In the genomic region with DNA sequence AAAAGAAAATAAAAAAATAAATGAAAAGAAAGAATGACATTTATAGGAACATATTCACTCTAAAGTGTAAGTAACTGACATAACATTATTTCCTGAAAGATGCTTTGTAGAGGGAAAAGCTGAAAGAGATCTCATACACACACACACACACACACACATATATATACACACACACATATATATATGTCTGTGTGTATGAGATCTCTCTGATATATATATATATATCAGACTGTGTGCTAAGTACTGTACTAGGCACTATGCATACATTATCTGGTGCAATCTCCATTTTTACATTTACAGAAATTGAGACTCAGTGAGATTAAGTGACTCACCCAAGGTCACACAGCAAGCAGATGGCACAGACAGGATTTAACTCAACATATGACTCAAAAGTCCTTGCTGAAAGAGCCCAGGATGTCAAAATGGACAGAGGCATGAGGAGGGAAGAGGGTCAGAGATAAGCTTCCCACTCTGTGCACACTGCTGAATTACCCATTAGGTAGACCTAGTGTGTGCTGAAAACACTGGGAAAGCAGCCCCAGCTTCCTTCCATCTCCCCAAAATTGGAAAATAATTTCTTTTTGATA, we compare ENCODE assay signal across 9 cellular contexts. TPM values are rescaled to one million over a fixed set of nuclear protein-coding genes. Genes with fewer than 3 reads are reported as not detected.
DNase-seq lines count a peak whose midpoint lies in the region; ATAC-seq and TF ChIP-seq lines count a peak whose summit lies in the region.
"Had no signal": no experiment of that assay in that cellular context is flagged by ENCODE, and none has a peak within 500 bp of the region (broad histone marks: within the 10 kb centered on the region; RNA-seq: fewer than 3 reads in every experiment).

No MANE protein-coding gene starts in this region.

- no peak overlapping the region for H3K27ac Mint-ChIP-seq in activated CD8-positive, alpha-beta T cell treated with anti-CD3 and anti-CD28 coated beads, Interleukin-2, amount 10 ng/mL, durations not matched to agents 7 days and 5 days

- POLR2A ChIA-PET in activated CD8-positive, alpha-beta T cell treated with anti-CD3 and anti-CD28 coated beads, Interleukin-2, amount 10 ng/mL, durations not matched to agents 7 days and 5 days (lab: Charles Lee): interaction anchor here (0.9 to 1.6 kb wide), 5 partner anchors 8 to 33 kb away, joined by 3 to 5 read pairs (median 3); no protein-coding TSS in a partner anchor

- no peaks in the 10 kb centered on the region for H3K27me3 ChIP-seq in foreskin keratinocyte
- no peaks in the 10 kb centered on the region for H3K27me3 ChIP-seq in thoracic aorta (replicated peaks; ENCODE audit: insufficient read depth)

- DNase-seq in activated CD4-positive, CD25-positive, alpha-beta regulatory T cell (lab: John Stamatoyannopoulos, UW): no peak
- DNase-seq in activated CD8-positive, alpha-beta T cell treated with anti-CD3 and anti-CD28 coated beads, Interleukin-2, amount 10 ng/mL, durations not matched to agents 7 days and 5 days: peak; percentile 18
- peak; percentile 55 to 78 for DNase-seq in foreskin keratinocyte
- DNase-seq in thoracic aorta (ENCODE audit: low spot score): no peak
- no peak for DNase-seq in central memory CD4-positive, alpha-beta T cell
- DNase-seq: NCI-H1105 treated with DMSO at 0.1 percent for 48 hours had no signal

- H3K9me3 Mint-ChIP-seq in activated CD8-positive, alpha-beta T cell treated with anti-CD3 and anti-CD28 coated beads, Interleukin-2, amount 10 ng/mL, durations not matched to agents 7 days and 5 days (ENCODE audit: insufficient read depth): no peaks in the 10 kb centered on the region

- peaks cover 27% of the 10 kb centered on the region for H3K4me1 ChIP-seq in foreskin keratinocyte
- peaks cover 16 to 28% of the 10 kb centered on the region in 2 donors for H3K4me1 ChIP-seq in thoracic aorta (ENCODE audit: control insufficient read depth in 1 of 2, low read depth in 2 of 2)

- H3K36me3 ChIP-seq in thoracic aorta: no peaks in the 10 kb centered on the region

- peak; percentile 69 to 87 for ATAC-seq in activated CD4-positive, CD25-positive, alpha-beta regulatory T cell treated with anti-CD3 and anti-CD28 coated beads, Interleukin-2, amount 50 U/mL, for 24 hours
- ATAC-seq in activated CD8-positive, alpha-beta T cell treated with anti-CD3 and anti-CD28 coated beads, Interleukin-2, amount 10 ng/mL, durations not matched to agents 7 days and 5 days: peak; percentile 31
- ATAC-seq in foreskin keratinocyte (peak; percentile 48), thoracic aorta (ENCODE audit: insufficient number of reproducible peaks, low FRiP score, low read depth) (no peak), HG03520 (IDR thresholded peaks at IDR 0.05; ENCODE audit: unreplicated experiment) (no peak), HG02763 (IDR thresholded peaks at IDR 0.05; ENCODE audit: unreplicated experiment) (no peak)

- H3K27me3 Mint-ChIP-seq in activated CD8-positive, alpha-beta T cell treated with anti-CD3 and anti-CD28 coated beads, Interleukin-2, amount 10 ng/mL, durations not matched to agents 7 days and 5 days (ENCODE audit: low read depth): no peaks in the 10 kb centered on the region

- H3K4me3 ChIP-seq in thoracic aorta: no peak overlapping the region

- H3K27ac ChIP-seq in foreskin keratinocyte (peak overlapping the region; percentile 98), thoracic aorta (peak overlapping the region; percentile 78 to 87)

- TF ChIP-seq CTCF in foreskin keratinocyte (conservative IDR thresholded peaks at IDR 0.05) (no peak), thoracic aorta (IDR thresholded peaks at IDR 0.05) (no peak)

- no peaks in the 10 kb centered on the region for H3K36me3 Mint-ChIP-seq in activated CD8-positive, alpha-beta T cell treated with anti-CD3 and anti-CD28 coated beads, Interleukin-2, amount 10 ng/mL, durations not matched to agents 7 days and 5 days (ENCODE audit: low read depth)

- CTCF ChIA-PET in activated CD8-positive, alpha-beta T cell treated with anti-CD3 and anti-CD28 coated beads, Interleukin-2, amount 10 ng/mL, durations not matched to agents 7 days and 5 days (lab: Charles Lee): interaction anchor here (0.6 to 2.4 kb wide), 7 partner anchors 7 to 283 kb away, joined by 3 to 6 read pairs (median 3); no protein-coding TSS in a partner anchor

- H3K9me3 ChIP-seq in thoracic aorta: no peaks in the 10 kb centered on the region

- H3K4me1 Mint-ChIP-seq in activated CD8-positive, alpha-beta T cell treated with anti-CD3 and anti-CD28 coated beads, Interleukin-2, amount 10 ng/mL, durations not matched to agents 7 days and 5 days (ENCODE audit: low read depth): peaks cover 43% of the 10 kb centered on the region

- H3K4me3 Mint-ChIP-seq in activated CD8-positive, alpha-beta T cell treated with anti-CD3 and anti-CD28 coated beads, Interleukin-2, amount 10 ng/mL, durations not matched to agents 7 days and 5 days: no peak overlapping the region

RNA-seq across cellular contexts. Expression of a gene that starts 15.0 kb away (rescaled TPM):
- 100 to 1,000 TPM; 209 to 219 TPM for total RNA-seq in activated CD8-positive, alpha-beta T cell treated with anti-CD3 and anti-CD28 coated beads, Interleukin-2, amount 10 ng/mL, durations not matched to agents 7 days and 5 days
- 78.2 and 96.0 TPM in 2 replicates for total RNA-seq in foreskin keratinocyte
- polyA plus RNA-seq in foreskin keratinocyte: 44.6 and 47.5 TPM in 2 replicates
- total RNA-seq in thoracic aorta: 100 to 1,000 TPM in 1 of 2 donors, 10 to 100 TPM in 1; 47.2 to 109 TPM

Comparison
In these comparisons a context has a peak if more than half of its experiments do, and no peak if none do; other contexts are left out.
1. ATAC-seq: peak in activated CD4-positive, CD25-positive, alpha-beta regulatory T cell treated with anti-CD3 and anti-CD28 coated beads, Interleukin-2, amount 50 U/mL, for 24 hours (2 of 2), activated CD8-positive, alpha-beta T cell treated with anti-CD3 and anti-CD28 coated beads, Interleukin-2, amount 10 ng/mL, durations not matched to agents 7 days and 5 days (single experiment) and foreskin keratinocyte (single experiment); none in thoracic aorta (single experiment), HG03520 (single experiment) and HG02763 (single experiment).
2. DNase-seq: peak in activated CD8-positive, alpha-beta T cell treated with anti-CD3 and anti-CD28 coated beads, Interleukin-2, amount 10 ng/mL, durations not matched to agents 7 days and 5 days (single experiment) and foreskin keratinocyte (2 of 2); none in activated CD4-positive, CD25-positive, alpha-beta regulatory T cell (0 of 4), thoracic aorta (single experiment) and central memory CD4-positive, alpha-beta T cell (single experiment).